20 cellular contexts compared by ENCODE assay signal in genomic region chr13:39895254-39895653, GRCh38.
DNase-seq lines count a peak whose midpoint lies in the region; ATAC-seq, FAIRE-seq and TF ChIP-seq lines count a peak whose summit lies in the region.
"Had no signal": no experiment of that assay in that cellular context is flagged by ENCODE, and none has a peak within 500 bp of the region (broad histone marks: within the 10 kb centered on the region; RNA-seq: fewer than 3 reads in every experiment).

No MANE protein-coding gene starts in this region.

- H3K4me3 ChIP-seq in astrocyte (ENCODE audit: insufficient read depth, low read depth, low read length) (no peak overlapping the region), BE2C (ENCODE audit: low read depth, low read length) (no peak overlapping the region)
- H3K4me3 ChIP-seq: breast epithelium, HAP-1, tibial artery had no signal

- no peaks in the 10 kb centered on the region for H4K20me1 ChIP-seq in astrocyte (ENCODE audit: insufficient read depth, low read length)

- H3K9ac ChIP-seq in astrocyte (ENCODE audit: low read length), result no peak overlapping the region

- no peak for FAIRE-seq in astrocyte (lab: Jason Lieb, UNC)

- no peaks in the 10 kb centered on the region for H3K79me2 ChIP-seq in astrocyte (ENCODE audit: insufficient read depth, low read length)

- H3K27ac Mint-ChIP-seq in astrocyte (ENCODE audit: unreplicated experiment) (no peak overlapping the region), osteocyte (ENCODE audit: unreplicated experiment) (no peak overlapping the region)
- no peak overlapping the region for H3K27ac Mint-ChIP-seq in stimulated activated memory B cell treated with anti-CD40 and anti-IgM and Interleukin-4, amounts not matched to agents 10 μg/mL and 1 μg/mL and 100 μg/mL, for 72 hours
- H3K27ac Mint-ChIP-seq: activated naive CD4-positive, alpha-beta T cell treated with anti-CD3 and anti-CD28 coated beads, Interleukin-2, amount 50 U/mL, for 72 hours; activated T-cell treated with anti-CD3 and anti-CD28 coated beads, Interleukin-2, amount 50 U/mL, for 72 hours had no signal

- DNase-seq in AG20443 (ENCODE audit: low spot score) (peak; percentile 11), NCI-H446 treated with DMSO at 0.1 percent for 48 hours (lab: John Stamatoyannopoulos, UW) (peak; percentile 63), astrocyte (ENCODE audit: low read depth) (peak; percentile 38), left kidney (ENCODE audit: low read depth, low spot score) (peak; percentile 33), osteocyte (ENCODE audit: extremely low spot score, unreplicated experiment) (no peak), BE2C (no peak)
- no peak for DNase-seq in stimulated activated naive CD8-positive, alpha-beta T cell treated with anti-CD3 and anti-CD28 coated beads, Interleukin-15, Interleukin-2, amounts not matched to agents 100 U/mL and 50 U/mL, for 24 hours
- DNase-seq: activated T-cell treated with anti-CD3 and anti-CD28 coated beads, Interleukin-2, amount 50 U/mL, for 72 hours; CD8-positive, alpha-beta memory T cell; hippocampal formation; MM.1S; NCI-H187; stimulated activated naive CD4-positive, alpha-beta T cell; T-helper 17 cell; tibial artery had no signal

- H3K9me3 ChIP-seq in astrocyte (ENCODE audit: insufficient read depth, low read depth, low read length) (no peaks in the 10 kb centered on the region), BE2C (no peaks in the 10 kb centered on the region)
- H3K9me3 ChIP-seq: HAP-1, tibial artery had no signal

- H3K27me3 Mint-ChIP-seq in astrocyte (ENCODE audit: low read depth, unreplicated experiment) (no peaks in the 10 kb centered on the region), osteocyte (ENCODE audit: unreplicated experiment) (no peaks in the 10 kb centered on the region)
- H3K27me3 Mint-ChIP-seq in stimulated activated memory B cell treated with anti-CD40 and anti-IgM and Interleukin-4, amounts not matched to agents 10 μg/mL and 1 μg/mL and 100 μg/mL, for 72 hours, result peaks cover 19% of the 10 kb centered on the region

- H2AFZ ChIP-seq in astrocyte (ENCODE audit: low read depth, low read length), result no peak overlapping the region

- H3K36me3 ChIP-seq in astrocyte (ENCODE audit: insufficient read depth, low read length) (no peaks in the 10 kb centered on the region), BE2C (no peaks in the 10 kb centered on the region)
- H3K36me3 ChIP-seq: breast epithelium, HAP-1, tibial artery had no signal

- H3K4me3 Mint-ChIP-seq in astrocyte (ENCODE audit: unreplicated experiment) (no peak overlapping the region), osteocyte (ENCODE audit: unreplicated experiment) (no peak overlapping the region)
- H3K4me3 Mint-ChIP-seq in stimulated activated memory B cell treated with anti-CD40 and anti-IgM and Interleukin-4, amounts not matched to agents 10 μg/mL and 1 μg/mL and 100 μg/mL, for 72 hours, result no peak overlapping the region
- H3K4me3 Mint-ChIP-seq: activated T-cell treated with anti-CD3 and anti-CD28 coated beads, Interleukin-2, amount 50 U/mL, for 72 hours; CD8-positive, alpha-beta memory T cell; T-helper 17 cell had no signal

- no peaks in the 10 kb centered on the region for H3K27me3 ChIP-seq in astrocyte (ENCODE audit: insufficient read depth, low read length)
- H3K27me3 ChIP-seq in BE2C, result no peaks in the 10 kb centered on the region
- H3K27me3 ChIP-seq: breast epithelium, tibial artery had no signal

- no peaks in the 10 kb centered on the region for H3K9me3 Mint-ChIP-seq in astrocyte (ENCODE audit: unreplicated experiment)
- H3K9me3 Mint-ChIP-seq in osteocyte (ENCODE audit: unreplicated experiment), result no peaks in the 10 kb centered on the region
- no peaks in the 10 kb centered on the region for H3K9me3 Mint-ChIP-seq in stimulated activated memory B cell treated with anti-CD40 and anti-IgM and Interleukin-4, amounts not matched to agents 10 μg/mL and 1 μg/mL and 100 μg/mL, for 72 hours
- H3K9me3 Mint-ChIP-seq: activated naive CD4-positive, alpha-beta T cell treated with anti-CD3 and anti-CD28 coated beads, Interleukin-2, amount 50 U/mL, for 72 hours; activated T-cell treated with anti-CD3 and anti-CD28 coated beads, Interleukin-2, amount 50 U/mL, for 72 hours had no signal

- no peak overlapping the region for H3K4me2 ChIP-seq in astrocyte (ENCODE audit: low read length)

- H3K4me1 Mint-ChIP-seq in astrocyte (ENCODE audit: low read depth, unreplicated experiment) (no peaks in the 10 kb centered on the region), osteocyte (ENCODE audit: unreplicated experiment) (peaks cover 15% of the 10 kb centered on the region)
- H3K4me1 Mint-ChIP-seq in stimulated activated memory B cell treated with anti-CD40 and anti-IgM and Interleukin-4, amounts not matched to agents 10 μg/mL and 1 μg/mL and 100 μg/mL, for 72 hours, result no peaks in the 10 kb centered on the region

- no peak overlapping the region for H3K27ac ChIP-seq in astrocyte (ENCODE audit: low read depth, low read length)
- H3K27ac ChIP-seq: breast epithelium, tibial artery had no signal

- no peaks in the 10 kb centered on the region for H3K36me3 Mint-ChIP-seq in astrocyte (ENCODE audit: low read depth, unreplicated experiment)
- no peaks in the 10 kb centered on the region for H3K36me3 Mint-ChIP-seq in osteocyte (ENCODE audit: unreplicated experiment)
- no peaks in the 10 kb centered on the region for H3K36me3 Mint-ChIP-seq in stimulated activated memory B cell treated with anti-CD40 and anti-IgM and Interleukin-4, amounts not matched to agents 10 μg/mL and 1 μg/mL and 100 μg/mL, for 72 hours
- H3K36me3 Mint-ChIP-seq: CD8-positive, alpha-beta memory T cell had no signal

- ATAC-seq in stimulated activated naive CD8-positive, alpha-beta T cell treated with anti-CD3 and anti-CD28 coated beads, Interleukin-15, Interleukin-2, amounts not matched to agents 100 U/mL and 50 U/mL, for 24 hours, result no peak
- ATAC-seq in stimulated activated memory B cell treated with anti-CD40 and anti-IgM and Interleukin-4, amounts not matched to agents 10 μg/mL and 1 μg/mL and 100 μg/mL, for 72 hours, result no peak
- ATAC-seq: activated naive CD4-positive, alpha-beta T cell treated with anti-CD3 and anti-CD28 coated beads, Interleukin-2, amount 50 U/mL, for 72 hours; activated T-cell treated with anti-CD3 and anti-CD28 coated beads, Interleukin-2, amount 50 U/mL, for 72 hours; Right ventricle myocardium inferior; T-helper 17 cell had no signal

- H3K4me1 ChIP-seq in astrocyte (ENCODE audit: insufficient read depth, low read length) (peaks cover 4% of the 10 kb centered on the region), BE2C (peaks cover 3% of the 10 kb centered on the region; the same call in 1 of the 2 replicates)
- H3K4me1 ChIP-seq: breast epithelium, HAP-1 had no signal

- TF ChIP-seq CTCF in astrocyte (IDR thresholded peaks at IDR 0.05; ENCODE audit: insufficient read depth, low read depth, low read length) (no peak), osteocyte (IDR thresholded peaks at IDR 0.05) (no peak), BE2C (IDR thresholded peaks at IDR 0.05; ENCODE audit: low read depth, low read length) (no peak)

Comparison
In these comparisons a context has a peak if more than half of its experiments do, and no peak if none do; other contexts are left out.
1. DNase-seq: peak in AG20443 (single experiment), NCI-H446 treated with DMSO at 0.1 percent for 48 hours (single experiment), astrocyte (single experiment) and left kidney (single experiment); none in stimulated activated naive CD8-positive, alpha-beta T cell treated with anti-CD3 and anti-CD28 coated beads, Interleukin-15, Interleukin-2, amounts not matched to agents 100 U/mL and 50 U/mL, for 24 hours (single experiment), osteocyte (single experiment) and BE2C (single experiment).